In the genomic region with DNA sequence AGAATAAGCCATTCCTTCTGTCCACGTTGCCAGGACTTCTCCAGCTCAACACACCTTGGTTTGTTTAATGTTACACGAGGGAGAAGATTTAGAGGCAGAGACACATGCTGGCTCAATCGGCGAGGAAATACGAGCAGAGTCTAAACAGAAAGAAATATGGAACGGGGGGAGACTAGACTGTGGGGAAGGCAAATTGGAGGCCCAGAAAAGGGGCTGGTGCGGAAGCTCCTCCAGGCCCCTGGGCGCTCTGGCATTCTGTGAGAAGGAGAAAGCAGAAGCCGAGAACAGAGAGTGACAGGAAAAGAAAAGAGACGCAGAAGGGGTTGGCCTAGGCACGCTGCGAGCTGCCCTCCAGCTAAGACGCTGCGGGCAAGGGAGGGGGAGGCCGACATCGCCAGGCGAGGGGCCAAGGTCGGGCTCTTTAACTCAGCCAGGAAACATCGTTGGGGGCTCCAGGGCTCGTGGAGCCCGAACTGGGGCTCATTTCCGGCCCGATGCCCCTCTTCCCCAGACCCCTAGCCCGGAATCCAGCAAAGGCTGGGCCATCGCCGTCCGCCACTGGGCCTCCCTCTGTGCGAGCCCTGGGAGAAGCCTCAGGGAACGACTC, we compare ENCODE assay signal across 8 cellular contexts. TPM values are rescaled to one million over a fixed set of nuclear protein-coding genes. Genes with fewer than 3 reads are reported as not detected.
A peak's percentile ranks its signal among the peaks of the same experiment; 100 is the strongest.
DNase-seq lines count a peak whose midpoint lies in the region; ATAC-seq and TF ChIP-seq lines count a peak whose summit lies in the region.

No MANE protein-coding gene starts in this region.

- TF ChIP-seq CTCF in AG04449 (IDR thresholded peaks at IDR 0.05; ENCODE audit: insufficient read depth, low read length, missing control alignments) (no peak), glutamatergic neuron (IDR thresholded peaks at IDR 0.05; ENCODE audit: partially characterized antibody, unreplicated experiment) (no peak)

- CTCF ChIA-PET in AG04449 (lab: Yijun Ruan, JAX): interaction anchor here (0.9 to 1.2 kb wide), 2 partner anchors 9 to 378 kb away, joined by 3 read pairs; no protein-coding TSS in a partner anchor

- POLR2A ChIA-PET in AG04449 (lab: Yijun Ruan, JAX): no interaction called here

- peak; percentile 8 for ATAC-seq in GM19397 (IDR thresholded peaks at IDR 0.05; ENCODE audit: unreplicated experiment)
- ATAC-seq in GM21360 (IDR thresholded peaks at IDR 0.05; ENCODE audit: unreplicated experiment): no peak
- no peak for ATAC-seq in GM21515 (IDR thresholded peaks at IDR 0.05; ENCODE audit: unreplicated experiment)

- DNase-seq in AG04449 (ENCODE audit: low read depth, low spot score): no peak
- peak; percentile 46 for DNase-seq in UCSD-AML1 (lab: John Stamatoyannopoulos, UW; ENCODE audit: unreplicated experiment)
- peak; percentile 33 for DNase-seq in glutamatergic neuron
- peak; percentile 87 for DNase-seq in retina
- DNase-seq in COLO829 (ENCODE audit: low spot score): no peak

- H3K27ac Mint-ChIP-seq in glutamatergic neuron (ENCODE audit: unreplicated experiment): peak overlapping the region; percentile 25

- peak overlapping the region; percentile 86 for H3K4me3 Mint-ChIP-seq in glutamatergic neuron (ENCODE audit: unreplicated experiment)

- H3K27me3 Mint-ChIP-seq in glutamatergic neuron (ENCODE audit: unreplicated experiment): peaks cover 21% of the 10 kb centered on the region

- H3K36me3 Mint-ChIP-seq in glutamatergic neuron (ENCODE audit: unreplicated experiment): peaks cover 5% of the 10 kb centered on the region

- H3K9me3 Mint-ChIP-seq in glutamatergic neuron (ENCODE audit: unreplicated experiment): peaks cover 12% of the 10 kb centered on the region

- peak overlapping the region; percentile 46 for H3K4me3 ChIP-seq in AG04449 (ENCODE audit: low read depth, low read length)

- H3K4me1 Mint-ChIP-seq in glutamatergic neuron (ENCODE audit: low read depth, unreplicated experiment): peaks cover 15% of the 10 kb centered on the region

RNA-seq across cellular contexts. Expression of a gene that starts 3.2 kb away (rescaled TPM):
- 24.3 TPM for total RNA-seq in glutamatergic neuron (ENCODE audit: unreplicated experiment)

Comparison
In these comparisons a context has a peak if more than half of its experiments do, and no peak if none do; other contexts are left out.
1. DNase-seq: peak in UCSD-AML1 (single experiment), glutamatergic neuron (single experiment) and retina (single experiment); none in AG04449 (single experiment) and COLO829 (single experiment).